ENCODE assay signal across 21 cellular contexts in the genomic region with DNA sequence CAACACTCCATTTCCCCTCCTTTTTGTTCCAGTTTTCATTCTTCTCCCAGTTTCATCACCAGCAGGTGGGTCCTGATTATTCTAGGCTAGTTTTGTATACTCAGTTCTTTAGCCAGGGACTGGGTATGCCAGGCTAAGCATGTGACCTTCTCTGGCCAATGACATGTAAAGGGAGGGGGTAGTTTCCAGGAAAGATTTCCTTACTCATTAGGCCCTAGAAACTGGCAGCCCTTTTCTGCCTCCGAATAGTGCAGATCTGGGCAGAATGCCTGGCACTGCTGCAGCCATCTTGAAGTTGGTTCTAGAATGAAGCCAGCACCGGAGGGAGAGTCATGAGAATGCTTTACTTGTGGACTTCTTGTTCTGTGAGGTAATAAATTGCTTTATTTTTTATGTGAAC.
"Had no signal": no experiment of that assay in that cellular context is flagged by ENCODE, and none has a peak within 500 bp of the region (broad histone marks: within the 10 kb centered on the region; RNA-seq: fewer than 3 reads in every experiment).

No MANE protein-coding gene starts in this region.

- DNase-seq: activated CD4-positive, alpha-beta memory T cell treated with anti-CD3 and anti-CD28 coated beads for 36 hours; activated CD4-positive, alpha-beta T cell treated with anti-CD3 and anti-CD28 coated beads, Interleukin-2, amount 10 ng/mL, durations not matched to agents 7 days and 5 days; activated CD4-positive, CD25-positive, alpha-beta regulatory T cell; activated CD8-positive, alpha-beta memory T cell treated with anti-CD3 and anti-CD28 coated beads for 24 hours; activated effector memory CD4-positive, alpha-beta T cell treated with anti-CD3 and anti-CD28 coated beads, Interleukin-2, amount 50 U/mL, for 16 hours; activated naive CD4-positive, alpha-beta T cell treated with Interleukin-2 at 50 U/mL for 16 hours; activated naive CD8-positive, alpha-beta T cell treated with anti-CD3 and anti-CD28 coated beads for 36 hours; activated T-cell treated with anti-CD3 and anti-CD28 coated beads, Interleukin-2, amount 50 U/mL, for 4 hours; brain microvascular endothelial cell; Kasumi-1; KBM-7; NCI-H1105 treated with DMSO at 0.1 percent for 48 hours; NCI-H1436 treated with DMSO at 0.1 percent for 48 hours; NCI-H187; NCI-H526; NCI-H774; NK-92 treated with Interleukin-12 subunit alpha and Interleukin-12 subunit beta, amount 100 ng/mL, for 24 hours; OCI-M1; RPMI8226; T-helper 17 cell; T-helper 9 cell had no signal
